Comparison of ENCODE assay signal across 31 cellular contexts in genomic region chr2:222930862-222931261, GRCh38.
DNase-seq lines count a peak whose midpoint lies in the region; ATAC-seq, FAIRE-seq and TF ChIP-seq lines count a peak whose summit lies in the region.
"Had no signal": no experiment of that assay in that cellular context is flagged by ENCODE, and none has a peak within 500 bp of the region (broad histone marks: within the 10 kb centered on the region; RNA-seq: fewer than 3 reads in every experiment).

No MANE protein-coding gene starts in this region.

- no peak for ATAC-seq in IMR-90 (ENCODE audit: low read depth)
- peak; percentile 24 for ATAC-seq in left lung
- ATAC-seq in GM18858 (IDR thresholded peaks at IDR 0.05; ENCODE audit: unreplicated experiment): no peak
- no peak for ATAC-seq in HG03175 (IDR thresholded peaks at IDR 0.05; ENCODE audit: unreplicated experiment)
- no peak for ATAC-seq in GM19035 (IDR thresholded peaks at IDR 0.05; ENCODE audit: unreplicated experiment)
- ATAC-seq: activated T-helper 17 cell treated with anti-CD3 and anti-CD28 coated beads, Interleukin-2, amount 50 U/mL, for 72 hours; heart right ventricle had no signal

- in situ Hi-C loops in IMR-90 (cut with MboI; ENCODE audit: low sequenced_read_pairs): loop anchor here (10.0 kb wide), 1 partner anchor 236 kb away; no protein-coding TSS in a partner anchor

- dilution Hi-C loops in IMR-90 (cut with HindIII; ENCODE audit: low sequenced_read_pairs, unreplicated experiment): no loop called here

- no peak for TF ChIP-seq POLR2A in IMR-90 (IDR thresholded peaks at IDR 0.05; ENCODE audit: low read depth, low read length)

- H3K9ac ChIP-seq in IMR-90 (ENCODE audit: low read depth, low read length): no peak overlapping the region
- H3K9ac ChIP-seq in astrocyte (ENCODE audit: low read length): no peak overlapping the region

- peak overlapping the region; percentile 84 for H3K27ac Mint-ChIP-seq in astrocyte (ENCODE audit: unreplicated experiment)
- H3K27ac Mint-ChIP-seq: activated naive CD4-positive, alpha-beta T cell treated with anti-CD3 and anti-CD28 coated beads, Interleukin-2, amount 50 U/mL, for 24 hours; activated T-helper 17 cell treated with anti-CD3 and anti-CD28 coated beads, Interleukin-2, amount 50 U/mL, for 72 hours; T-helper 1 cell treated with Interleukin-12 subunit alpha and Interleukin-12 subunit beta and Interleukin-4 antibody, amounts not matched to agents 30 μg/mL and 1 μg/mL, for 36 hours had no signal

- POLR2A ChIA-PET in IMR-90 (lab: Charles Lee; ENCODE audit: unreplicated experiment): no interaction called here

- intact Hi-C loops in IMR-90 (cut with micrococcal nuclease) (no loop called here), left lung (cut with DNase I) (no loop called here)

- H4K5ac ChIP-seq in IMR-90 (ENCODE audit: low read depth, low read length): no peak overlapping the region

- no peaks in the 10 kb centered on the region for H3K4me1 ChIP-seq in IMR-90 (ENCODE audit: control insufficient read depth, insufficient read depth, low read length)
- H3K4me1 ChIP-seq in astrocyte (ENCODE audit: insufficient read depth, low read length): no peaks in the 10 kb centered on the region
- no peaks in the 10 kb centered on the region for H3K4me1 ChIP-seq in left lung
- H3K4me1 ChIP-seq: heart right ventricle, Peyer's patch, right atrium auricular region, SJCRH30, vagina had no signal

- no peak overlapping the region for H2AK5ac ChIP-seq in IMR-90 (ENCODE audit: low read depth, low read length)

- H4K20me1 ChIP-seq in IMR-90 (ENCODE audit: insufficient read depth, low read length): no peaks in the 10 kb centered on the region
- H4K20me1 ChIP-seq in astrocyte (ENCODE audit: insufficient read depth, low read length): peaks cover 8% of the 10 kb centered on the region

- H3K4me2 ChIP-seq in IMR-90 (ENCODE audit: low read depth, low read length) (no peak overlapping the region), astrocyte (ENCODE audit: low read length) (no peak overlapping the region)

- H3K36me3 ChIP-seq in IMR-90 (ENCODE audit: control insufficient read depth, insufficient read depth, low read length) (peaks cover 34% of the 10 kb centered on the region), astrocyte (ENCODE audit: insufficient read depth, low read length) (peaks cover 40% of the 10 kb centered on the region), left lung (peaks cover 5 to 91% of the 10 kb centered on the region in 2 donors)

- DNase-seq in IMR-90 (peak; percentile 18), NOMO-1 treated with DMSO at 0.1 percent for 48 hours (lab: John Stamatoyannopoulos, UW; ENCODE audit: unreplicated experiment) (peak; percentile 81), astrocyte (ENCODE audit: low read depth) (peak; percentile 41), left lung (no peak), GOT3 (lab: John Stamatoyannopoulos, UW) (no peak)
- DNase-seq: anterior cingulate cortex; C1 segment of cervical spinal cord; Calu3; caudate nucleus; DND-41; foreskin fibroblast; heart right ventricle; naive B cell; NCI-H1105 treated with DMSO at 0.1 percent for 48 hours; NCI-H2029; nucleus accumbens; Peyer's patch; SJCRH30; stimulated activated CD4-positive, alpha-beta T cell treated with anti-CD3 and anti-CD28 coated beads, Interleukin-12 subunit alpha, Interleukin-12 subunit beta, amount 100 ng/mL, for 4 hours; stimulated activated CD4-positive, alpha-beta T cell treated with anti-CD3 and anti-CD28 coated beads, Interleukin-4, amount 100 ng/mL, for 4 hours; stimulated activated naive CD4-positive, alpha-beta T cell treated with Interleukin-2 at 50 U/mL for 16 hours; WERI-Rb-1 had no signal

- H3K14ac ChIP-seq in IMR-90 (replicated peaks; ENCODE audit: low read depth, low read length): no peak overlapping the region

- no peak for TF ChIP-seq RAD21 in IMR-90 (IDR thresholded peaks at IDR 0.05; ENCODE audit: low read length)

- H3K9me3 ChIP-seq in IMR-90 (ENCODE audit: control insufficient read depth, insufficient read depth, low read length): no peaks in the 10 kb centered on the region
- H3K9me3 ChIP-seq in astrocyte (ENCODE audit: insufficient read depth, low read depth, low read length): no peaks in the 10 kb centered on the region
- no peaks in the 10 kb centered on the region for H3K9me3 ChIP-seq in left lung
- H3K9me3 ChIP-seq: heart right ventricle, Peyer's patch, right atrium auricular region, SJCRH30, thoracic aorta, vagina had no signal

- no TSS peak for BruUV-seq in IMR-90 (replicated peaks; lab: Mats Ljungman, UMichigan)

- no peak overlapping the region for H3K27ac ChIP-seq in IMR-90 (ENCODE audit: insufficient read depth, low read length)
- H3K27ac ChIP-seq in astrocyte (ENCODE audit: low read depth, low read length): no peak overlapping the region
- no peak overlapping the region for H3K27ac ChIP-seq in left lung
- H3K27ac ChIP-seq: heart right ventricle, Peyer's patch, right atrium auricular region, SJCRH30, thoracic aorta, vagina, WERI-Rb-1 had no signal

- H3K23ac ChIP-seq in IMR-90 (ENCODE audit: low read depth, low read length): no peak overlapping the region

- H2BK120ac ChIP-seq in IMR-90 (ENCODE audit: low read depth, low read length): no peak overlapping the region

- H3K79me1 ChIP-seq in IMR-90 (ENCODE audit: low read depth in 1 of 2, low read length in 2 of 2): peaks cover 12 to 20% of the 10 kb centered on the region in 2 experiments

- no peak overlapping the region for H4K8ac ChIP-seq in IMR-90 (ENCODE audit: low read depth in 2 of 2, low read length in 2 of 2)

- TF ChIP-seq CTCF in IMR-90 (conservative IDR thresholded peaks at IDR 0.05; ENCODE audit: low read depth, low read length): no peak
- TF ChIP-seq CTCF in astrocyte (IDR thresholded peaks at IDR 0.05; ENCODE audit: insufficient read depth, low read depth, low read length): no peak
- no peak for TF ChIP-seq CTCF in left lung (IDR thresholded peaks at IDR 0.05)

- no peak overlapping the region for H2AK9ac ChIP-seq in IMR-90 (replicated peaks; ENCODE audit: low read depth, low read length, poor library complexity)

- no peak overlapping the region for H3K18ac ChIP-seq in IMR-90 (ENCODE audit: low read depth, low read length)

- CTCF ChIA-PET in IMR-90 (lab: Yijun Ruan, JAX): interaction anchor here (1.4 kb wide), 1 partner anchor 9 kb away, joined by 3 read pairs; no protein-coding TSS in a partner anchor

- H3K79me2 ChIP-seq in astrocyte (ENCODE audit: insufficient read depth, low read length): no peaks in the 10 kb centered on the region

- H3K27me3 Mint-ChIP-seq in astrocyte (ENCODE audit: low read depth, unreplicated experiment): no peaks in the 10 kb centered on the region
- H3K27me3 Mint-ChIP-seq: activated naive CD4-positive, alpha-beta T cell treated with anti-CD3 and anti-CD28 coated beads, Interleukin-2, amount 50 U/mL, for 24 hours; activated T-helper 17 cell treated with anti-CD3 and anti-CD28 coated beads, Interleukin-2, amount 50 U/mL, for 72 hours; naive B cell had no signal

- no peaks in the 10 kb centered on the region for H3K9me3 Mint-ChIP-seq in astrocyte (ENCODE audit: unreplicated experiment)
- H3K9me3 Mint-ChIP-seq: activated naive CD4-positive, alpha-beta T cell treated with anti-CD3 and anti-CD28 coated beads, Interleukin-2, amount 50 U/mL, for 24 hours; activated T-helper 17 cell treated with anti-CD3 and anti-CD28 coated beads, Interleukin-2, amount 50 U/mL, for 72 hours; naive B cell; T-helper 1 cell treated with Interleukin-12 subunit alpha and Interleukin-12 subunit beta and Interleukin-4 antibody, amounts not matched to agents 30 μg/mL and 1 μg/mL, for 36 hours had no signal

- no peak overlapping the region for H3K4me3 ChIP-seq in IMR-90 (ENCODE audit: insufficient read depth, low read depth, low read length)
- H3K4me3 ChIP-seq in astrocyte (ENCODE audit: insufficient read depth, low read depth, low read length): no peak overlapping the region
- H3K4me3 ChIP-seq in left lung: no peak overlapping the region
- H3K4me3 ChIP-seq: heart right ventricle, Peyer's patch, right atrium auricular region, SJCRH30, thoracic aorta, vagina had no signal

- peaks cover 6% of the 10 kb centered on the region; the same call in 1 of the 2 replicates for H3K9me1 ChIP-seq in IMR-90 (ENCODE audit: insufficient read depth, low read length)

- no peak overlapping the region for H4K91ac ChIP-seq in IMR-90 (ENCODE audit: insufficient read depth, low read depth, low read length)

- WGBS in IMR-90 (ENCODE audit: extremely low coverage in 2 of 2, insufficient read length in 1 of 2), 2 experiments: no CpG with 5 or more reads among the region's 2 CpGs

- no peak overlapping the region for H2BK20ac ChIP-seq in IMR-90 (ENCODE audit: low read depth, low read length)

- H3K4me1 Mint-ChIP-seq in astrocyte (ENCODE audit: low read depth, unreplicated experiment): peaks cover 14% of the 10 kb centered on the region
- H3K4me1 Mint-ChIP-seq: activated naive CD4-positive, alpha-beta T cell treated with anti-CD3 and anti-CD28 coated beads, Interleukin-2, amount 50 U/mL, for 24 hours; activated T-helper 17 cell treated with anti-CD3 and anti-CD28 coated beads, Interleukin-2, amount 50 U/mL, for 72 hours; naive B cell had no signal

- H3K36me3 Mint-ChIP-seq in astrocyte (ENCODE audit: low read depth, unreplicated experiment): peaks cover 8% of the 10 kb centered on the region

- FAIRE-seq in astrocyte (lab: Jason Lieb, UNC): no peak

- no peak overlapping the region for H2BK15ac ChIP-seq in IMR-90 (ENCODE audit: low read depth, low read length)

- H2BK5ac ChIP-seq in IMR-90 (ENCODE audit: low read depth, low read length, poor library complexity, severe bottlenecking): no peak overlapping the region

- H3K27me3 ChIP-seq in IMR-90 (ENCODE audit: control insufficient read depth, insufficient read depth, low read length): no peaks in the 10 kb centered on the region
- no peaks in the 10 kb centered on the region for H3K27me3 ChIP-seq in astrocyte (ENCODE audit: insufficient read depth, low read length)
- no peaks in the 10 kb centered on the region for H3K27me3 ChIP-seq in left lung
- H3K27me3 ChIP-seq: heart right ventricle, Peyer's patch, right atrium auricular region, SJCRH30, vagina had no signal

- H2AFZ ChIP-seq in IMR-90 (replicated peaks; ENCODE audit: low read length, poor library complexity) (no peak overlapping the region), astrocyte (ENCODE audit: low read depth, low read length) (no peak overlapping the region)

- H3K56ac ChIP-seq in IMR-90 (ENCODE audit: extremely low read depth, insufficient read depth, low read length): no peak overlapping the region

- no peak overlapping the region for H3K4ac ChIP-seq in IMR-90 (ENCODE audit: low read depth, low read length)

- H3K4me3 Mint-ChIP-seq in astrocyte (ENCODE audit: unreplicated experiment): no peak overlapping the region
- H3K4me3 Mint-ChIP-seq: activated naive CD4-positive, alpha-beta T cell treated with anti-CD3 and anti-CD28 coated beads, Interleukin-2, amount 50 U/mL, for 24 hours; activated T-helper 17 cell treated with anti-CD3 and anti-CD28 coated beads, Interleukin-2, amount 50 U/mL, for 72 hours; naive B cell; T-helper 1 cell treated with Interleukin-12 subunit alpha and Interleukin-12 subunit beta and Interleukin-4 antibody, amounts not matched to agents 30 μg/mL and 1 μg/mL, for 36 hours had no signal

TF ChIP-seq in IMR-90, 13 proteins besides CTCF, POLR2A, EP300 and RAD21:
- TF ChIP-seq CEBPB (IDR thresholded peaks at IDR 0.05; ENCODE audit: low read depth, low read length): peak; percentile 51; the same call in 1 of the 2 replicates
- TF ChIP-seq SMC3 (IDR thresholded peaks at IDR 0.05; ENCODE audit: low read depth, low read length): no peak

Comparison
In these comparisons a context has a peak if more than half of its experiments do, and no peak if none do; other contexts are left out.
1. DNase-seq: peak in IMR-90 (single experiment), NOMO-1 treated with DMSO at 0.1 percent for 48 hours (single experiment) and astrocyte (single experiment); none in left lung (0 of 2) and GOT3 (single experiment).